ENCODE assay signal across 7 cellular contexts in the genomic region with DNA sequence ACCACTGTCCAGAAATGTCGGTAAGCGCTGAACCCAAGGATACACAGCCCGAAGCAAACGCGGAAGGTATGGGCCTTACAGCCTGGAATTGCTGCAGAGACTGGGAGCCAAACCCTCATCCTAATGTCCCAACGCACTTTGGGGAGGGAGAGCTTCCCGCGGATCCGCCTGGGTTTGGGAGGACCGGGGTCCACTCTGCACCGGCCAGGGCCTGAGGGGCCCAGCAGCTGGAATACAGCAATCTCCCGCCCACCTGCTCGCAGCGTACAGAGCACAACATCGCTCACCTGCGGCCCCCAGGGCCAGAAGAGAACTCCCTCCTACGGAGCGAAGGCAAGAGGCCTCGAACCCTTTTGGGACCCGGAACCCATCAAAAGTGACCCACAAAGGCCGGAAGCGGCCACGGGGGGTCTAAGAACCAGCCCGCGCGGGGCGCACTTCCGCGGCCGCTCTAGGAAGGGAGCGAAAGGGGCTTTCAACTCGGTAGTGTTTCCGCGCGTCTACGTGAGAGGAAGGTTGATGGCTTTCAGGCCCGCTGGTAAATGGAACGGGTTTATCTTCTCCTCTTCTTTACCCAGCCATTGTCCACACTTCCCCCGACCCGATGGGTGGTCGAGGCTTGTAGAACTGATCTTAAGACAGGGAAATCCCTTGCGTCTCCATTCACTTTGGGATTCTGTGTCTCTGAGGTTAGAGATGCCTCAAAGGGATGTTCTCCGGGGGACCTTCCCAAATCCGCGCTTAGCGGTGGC.
DNase-seq lines count a peak whose midpoint lies in the region; ATAC-seq and TF ChIP-seq lines count a peak whose summit lies in the region.

Gene ZSCAN12 (minus strand): TSS at position 378 of the 752 bp plus-strand sequence. CDS start 1,342 bp downstream, outside the sequence.

- peak; percentile 89 for ATAC-seq in GM18505 (IDR thresholded peaks at IDR 0.05; ENCODE audit: unreplicated experiment)
- peak; percentile 77 for ATAC-seq in HG02970 (IDR thresholded peaks at IDR 0.05; ENCODE audit: low FRiP score, unreplicated experiment)

- DNase-seq in NCI-H2171 (lab: John Stamatoyannopoulos, UW) (peak; percentile 91), choroid plexus epithelial cell (ENCODE audit: low read depth) (peak; percentile 90), kidney tubule cell (ENCODE audit: low spot score) (peak; percentile 86)
- peak; percentile 72 to 76 for DNase-seq in activated CD4-positive, alpha-beta T cell treated with anti-CD3 and anti-CD28 coated beads for 24 hours (ENCODE audit: low read depth in 2 of 2)
- DNase-seq in stimulated activated CD4-positive, alpha-beta T cell treated with anti-CD3 and anti-CD28 coated beads, Interleukin-1b, Interleukin-23, amount 100 ng/mL, for 1 hour (ENCODE audit: low read depth in 2 of 2) = peak; percentile 53 to 68

- TF ChIP-seq POLR2A in GM18505 (IDR thresholded peaks at IDR 0.05; ENCODE audit: borderline replicate concordance, extremely low read depth, insufficient read depth, insufficient read length) = peak; percentile 94

- peak; percentile 65 for TF ChIP-seq CTCF in choroid plexus epithelial cell (conservative IDR thresholded peaks at IDR 0.05; ENCODE audit: low read depth, low read length)

- H3K4me3 ChIP-seq in choroid plexus epithelial cell (ENCODE audit: low read depth, low read length) = peak within 1 kb of the TSS; percentile 68

Comparison
In these comparisons a context has a peak if more than half of its experiments do, and no peak if none do; other contexts are left out.
1. Peak in every context shown above with its lines: DNase-seq, ATAC-seq and H3K4me3 ChIP-seq.